Comparison of ENCODE assay signal across 8 cellular contexts in genomic region chr1:11802973-11803885, GRCh38. TPM values are rescaled to one million over a fixed set of nuclear protein-coding genes. Genes with fewer than 3 reads are reported as not detected.
A peak's percentile ranks its signal among the peaks of the same experiment; 100 is the strongest.
DNase-seq lines count a peak whose midpoint lies in the region; ATAC-seq and TF ChIP-seq lines count a peak whose summit lies in the region.

No MANE protein-coding gene starts in this region.

- no peak for ATAC-seq in GM19452 (IDR thresholded peaks at IDR 0.05; ENCODE audit: unreplicated experiment)

- H3K36me3 Mint-ChIP-seq in activated naive CD4-positive, alpha-beta T cell treated with anti-CD3 and anti-CD28 coated beads, Interleukin-2, amount 10 ng/mL, durations not matched to agents 7 days and 5 days: peaks cover 29% of the 10 kb centered on the region

- CTCF ChIA-PET in RWPE1 (lab: Yijun Ruan, JAX): interaction anchor here (0.6 to 0.7 kb wide), 3 partner anchors 25 to 192 kb away, joined by 3 to 5 read pairs (median 3); no protein-coding TSS in a partner anchor
- CTCF ChIA-PET in activated naive CD4-positive, alpha-beta T cell treated with anti-CD3 and anti-CD28 coated beads, Interleukin-2, amount 10 ng/mL, durations not matched to agents 7 days and 5 days (lab: Charles Lee): interaction anchor here (1.4 to 2.3 kb wide), 2 partner anchors 18 to 19 kb away, joined by 4 to 7 read pairs; no protein-coding TSS in a partner anchor

- POLR2A ChIA-PET in RWPE1 (lab: Yijun Ruan, JAX; ENCODE audit: low non-redundant PET): interaction anchor here (0.5 to 0.6 kb wide), 2 partner anchors 57 to 539 kb away, joined by 3 read pairs; no protein-coding TSS in a partner anchor

- no peak for TF ChIP-seq CTCF in RWPE1 (conservative IDR thresholded peaks at IDR 0.05; ENCODE audit: low read depth)

- peak overlapping the region; percentile 86 for H3K27ac Mint-ChIP-seq in activated naive CD4-positive, alpha-beta T cell treated with anti-CD3 and anti-CD28 coated beads, Interleukin-2, amount 10 ng/mL, durations not matched to agents 7 days and 5 days

- DNase-seq in DMS79 (lab: John Stamatoyannopoulos, UW): peak; percentile 88
- DNase-seq in HPDE6-E6E7 (ENCODE audit: extremely low spot score): peak; percentile 84
- DNase-seq in RWPE1 (ENCODE audit: low spot score): peak; percentile 72
- DNase-seq in activated naive CD4-positive, alpha-beta T cell treated with anti-CD3 and anti-CD28 coated beads, Interleukin-2, amount 10 ng/mL, durations not matched to agents 7 days and 5 days: peak; percentile 91
- peak; percentile 44 for DNase-seq in glomerular endothelial cell (ENCODE audit: extremely low read depth, low read depth, low spot score)
- DNase-seq in non-pigmented ciliary epithelial cell (ENCODE audit: low read depth): peak; percentile 94
- DNase-seq in stromal cell of bone marrow (ENCODE audit: low read depth): peak; percentile 94

- peak overlapping the region; percentile 88 for H3K4me3 Mint-ChIP-seq in activated naive CD4-positive, alpha-beta T cell treated with anti-CD3 and anti-CD28 coated beads, Interleukin-2, amount 10 ng/mL, durations not matched to agents 7 days and 5 days

- H3K27me3 Mint-ChIP-seq in activated naive CD4-positive, alpha-beta T cell treated with anti-CD3 and anti-CD28 coated beads, Interleukin-2, amount 10 ng/mL, durations not matched to agents 7 days and 5 days: no peaks in the 10 kb centered on the region

- peaks cover 57% of the 10 kb centered on the region for H3K4me1 Mint-ChIP-seq in activated naive CD4-positive, alpha-beta T cell treated with anti-CD3 and anti-CD28 coated beads, Interleukin-2, amount 10 ng/mL, durations not matched to agents 7 days and 5 days

- no peaks in the 10 kb centered on the region for H3K9me3 Mint-ChIP-seq in activated naive CD4-positive, alpha-beta T cell treated with anti-CD3 and anti-CD28 coated beads, Interleukin-2, amount 10 ng/mL, durations not matched to agents 7 days and 5 days

- H3K27ac ChIP-seq in RWPE1: peak overlapping the region; percentile 99

RNA-seq across cellular contexts. Expression of gene MTHFR, which starts 2.5 kb away (rescaled TPM):
- 14.4 and 27.4 TPM in 2 replicates for total RNA-seq in glomerular endothelial cell

RNA-seq across cellular contexts. Expression of gene CLCN6, which starts 2.8 kb away (rescaled TPM):
- 11.3 and 14.1 TPM in 2 replicates for total RNA-seq in glomerular endothelial cell

RNA-seq across cellular contexts. Expression of gene C1orf167, which starts 41.2 kb away (rescaled TPM):
- not detected in 2 replicates for total RNA-seq in glomerular endothelial cell

RNA-seq across cellular contexts. Expression of gene NPPA, which starts 44.4 kb away (rescaled TPM):
- not detected in 2 replicates for total RNA-seq in glomerular endothelial cell

RNA-seq across cellular contexts. Expression of gene NPPB, which starts 55.5 kb away (rescaled TPM):
- 0.34 and 1.5 TPM in 2 replicates for total RNA-seq in glomerular endothelial cell

Comparison
In these comparisons a context has a peak if more than half of its experiments do, and no peak if none do; other contexts are left out.
1. DNase-seq: peak in every context shown above with its lines; median percentile 94 in non-pigmented ciliary epithelial cell; 94 in stromal cell of bone marrow; 91 in activated naive CD4-positive, alpha-beta T cell treated with anti-CD3 and anti-CD28 coated beads, Interleukin-2, amount 10 ng/mL, durations not matched to agents 7 days and 5 days; 88 in DMS79; 84 in HPDE6-E6E7; 72 in RWPE1; 44 in glomerular endothelial cell.